9 cellular contexts compared by ENCODE assay signal in genomic region chr2:97993926-97994325, GRCh38. TPM values are rescaled to one million over a fixed set of nuclear protein-coding genes. Genes with fewer than 3 reads are reported as not detected.
DNase-seq lines count a peak whose midpoint lies in the region; ATAC-seq and TF ChIP-seq lines count a peak whose summit lies in the region.
"Had no signal": no experiment of that assay in that cellular context is flagged by ENCODE, and none has a peak within 500 bp of the region (broad histone marks: within the 10 kb centered on the region; RNA-seq: fewer than 3 reads in every experiment).

No MANE protein-coding gene starts in this region.

- DNase-seq in CD8-positive, alpha-beta memory T cell = no peak
- DNase-seq in choroid plexus epithelial cell (ENCODE audit: low read depth) (no peak), putamen (ENCODE audit: low spot score) (no peak), left colon (no peak), cerebellar nuclear complex (lab: John Stamatoyannopoulos, UW) (no peak)
- DNase-seq in naive thymus-derived CD8-positive, alpha-beta T cell = no peak
- DNase-seq: foreskin melanocyte had no signal

- ATAC-seq in naive thymus-derived CD8-positive, alpha-beta T cell = no peak
- ATAC-seq in HG02885 (IDR thresholded peaks at IDR 0.05; ENCODE audit: poor library complexity, unreplicated experiment) = no peak
- no peak for ATAC-seq in left colon

- peak overlapping the region; percentile 88 for H3K9ac ChIP-seq in Loucy (ENCODE audit: low read depth, low read length, poor library complexity, severe bottlenecking)

- H3F3A ChIP-seq in Loucy (ENCODE audit: low read depth) = no peaks in the 10 kb centered on the region

- H3K9me3 ChIP-seq in CD8-positive, alpha-beta memory T cell (ENCODE audit: low read length) = no peaks in the 10 kb centered on the region
- no peaks in the 10 kb centered on the region for H3K9me3 ChIP-seq in Loucy (ENCODE audit: insufficient read depth, low read depth, low read length)

- peaks cover 0 to 4% (median 0%) of the 10 kb centered on the region in 3 donors for H3K36me3 Mint-ChIP-seq in CD8-positive, alpha-beta memory T cell
- peaks cover 0 to 4% (median 2%) of the 10 kb centered on the region in 3 donors for H3K36me3 Mint-ChIP-seq in naive thymus-derived CD8-positive, alpha-beta T cell

- H3K27me3 ChIP-seq in CD8-positive, alpha-beta memory T cell (ENCODE audit: insufficient read depth, low read length, poor library complexity, severe bottlenecking) = no peaks in the 10 kb centered on the region
- no peaks in the 10 kb centered on the region for H3K27me3 ChIP-seq in Loucy (ENCODE audit: insufficient read depth, low read length, poor library complexity, severe bottlenecking)

- H3K79me2 ChIP-seq in Loucy (ENCODE audit: insufficient read depth, low read length) = peaks cover 61% of the 10 kb centered on the region

- H2AFZ ChIP-seq in Loucy (ENCODE audit: low read length) = no peak overlapping the region

- H3K4me2 ChIP-seq in Loucy (ENCODE audit: low read depth, low read length, poor library complexity, severe bottlenecking) = peak overlapping the region; percentile 87

- no peaks in the 10 kb centered on the region for H3K9me2 ChIP-seq in Loucy (replicated peaks; ENCODE audit: low read depth, low read length)

- peaks cover 47% of the 10 kb centered on the region for H4K20me1 ChIP-seq in Loucy (ENCODE audit: insufficient read depth, low read length, poor library complexity, severe bottlenecking)

- CTCF ChIA-PET in CD8-positive, alpha-beta memory T cell (lab: Charles Lee) = no interaction called here

- peak overlapping the region; percentile 74 to 100 (median 94) for H3K4me3 Mint-ChIP-seq in CD8-positive, alpha-beta memory T cell
- peak overlapping the region; percentile 89 to 97 (median 94) for H3K4me3 Mint-ChIP-seq in naive thymus-derived CD8-positive, alpha-beta T cell

- peaks cover 26% of the 10 kb centered on the region for H3K4me1 ChIP-seq in CD8-positive, alpha-beta memory T cell (ENCODE audit: insufficient read depth, low read length)
- peaks cover 49% of the 10 kb centered on the region for H3K4me1 ChIP-seq in Loucy (ENCODE audit: insufficient read depth, low read length, poor library complexity, severe bottlenecking)

- no peaks in the 10 kb centered on the region for H3K27me3 Mint-ChIP-seq in CD8-positive, alpha-beta memory T cell
- H3K27me3 Mint-ChIP-seq in naive thymus-derived CD8-positive, alpha-beta T cell = no peaks in the 10 kb centered on the region

- TF ChIP-seq CTCF in Loucy (conservative IDR thresholded peaks at IDR 0.05; ENCODE audit: low read length) = no peak
- no peak for TF ChIP-seq CTCF in choroid plexus epithelial cell (conservative IDR thresholded peaks at IDR 0.05; ENCODE audit: low read depth, low read length)

- no peak overlapping the region for H3K27ac ChIP-seq in CD8-positive, alpha-beta memory T cell (ENCODE audit: low read depth, low read length)

- POLR2A ChIA-PET in CD8-positive, alpha-beta memory T cell (lab: Charles Lee) = no interaction called here
- POLR2A ChIA-PET in naive thymus-derived CD8-positive, alpha-beta T cell (lab: Charles Lee) = no interaction called here

- intact Hi-C loops in left colon (cut with DNase I, micrococcal nuclease) = loop anchor here in 1 of 2 donors (10.0 kb wide), 1 partner anchor 189 kb away; no protein-coding TSS in a partner anchor

- peak overlapping the region; percentile 65 for H3K4me3 ChIP-seq in CD8-positive, alpha-beta memory T cell (ENCODE audit: low read length)
- H3K4me3 ChIP-seq in Loucy (ENCODE audit: low read length, poor library complexity, severe bottlenecking) (peak overlapping the region; percentile 95), choroid plexus epithelial cell (ENCODE audit: low read depth, low read length) (peak overlapping the region; percentile 88)

- H3K27ac Mint-ChIP-seq in CD8-positive, alpha-beta memory T cell = peak overlapping the region in 7 of 8 donors; percentile 22 to 92 (median 36)
- H3K27ac Mint-ChIP-seq in naive thymus-derived CD8-positive, alpha-beta T cell = peak overlapping the region in 7 of 10 donors; percentile 2 to 91 (median 70)

- H3K9me3 Mint-ChIP-seq in CD8-positive, alpha-beta memory T cell = no peaks in the 10 kb centered on the region
- H3K9me3 Mint-ChIP-seq in naive thymus-derived CD8-positive, alpha-beta T cell = peaks cover 0 to 1% (median 0%) of the 10 kb centered on the region in 9 donors

- peaks cover 48 to 66% (median 62%) of the 10 kb centered on the region in 3 donors for H3K4me1 Mint-ChIP-seq in CD8-positive, alpha-beta memory T cell
- H3K4me1 Mint-ChIP-seq in naive thymus-derived CD8-positive, alpha-beta T cell = peaks cover 22 to 61% (median 54%) of the 10 kb centered on the region in 4 donors

- H3K36me3 ChIP-seq in CD8-positive, alpha-beta memory T cell (ENCODE audit: insufficient read depth, low read length) = no peaks in the 10 kb centered on the region
- H3K36me3 ChIP-seq in Loucy (ENCODE audit: insufficient read depth, low read length) = no peaks in the 10 kb centered on the region

RNA-seq across cellular contexts. Expression of gene TMEM131, which starts 1.8 kb away (rescaled TPM):
- total RNA-seq in CD8-positive, alpha-beta memory T cell = 10 to 100 TPM; 34.7 to 35.4 TPM
- polyA plus RNA-seq in CD8-positive, alpha-beta memory T cell = 14.4 TPM
- total RNA-seq in naive thymus-derived CD8-positive, alpha-beta T cell = 10 to 100 TPM; 51.6 to 61.4 TPM
- 10 to 100 TPM; 11.4 to 18.1 (median 17.5) TPM for polyA plus RNA-seq in naive thymus-derived CD8-positive, alpha-beta T cell
- 10 to 100 TPM; 80.6 to 89.5 TPM for total RNA-seq in left colon
